Comparison of ENCODE assay signal across 8 cellular contexts in genomic region chr6:41939091-41939847, GRCh38. TPM values are rescaled to one million over a fixed set of nuclear protein-coding genes. Genes with fewer than 3 reads are reported as not detected.
DNase-seq lines count a peak whose midpoint lies in the region; ATAC-seq and TF ChIP-seq lines count a peak whose summit lies in the region.

No MANE protein-coding gene starts in this region.

- no peaks in the 10 kb centered on the region for H3K9me3 ChIP-seq in endodermal cell (ENCODE audit: control insufficient read depth, low read length)
- no peaks in the 10 kb centered on the region for H3K9me3 ChIP-seq in naive thymus-derived CD4-positive, alpha-beta T cell (ENCODE audit: control insufficient read depth in 2 of 3, low read length in 3 of 3)

- intact Hi-C loops in naive thymus-derived CD4-positive, alpha-beta T cell (cut with micrococcal nuclease): loop anchor here in 1 of 2 donors (5.0 to 10.0 kb wide), 4 partner anchors 33 to 1696 kb away; partner anchors contain the start of genes MAD2L1BP and TOMM6

- TF ChIP-seq CTCF in endodermal cell (conservative IDR thresholded peaks at IDR 0.05): no peak

- H3K27ac Mint-ChIP-seq in T-helper 2 cell treated with Interferon-gamma antibody and Interleukin-4, amounts not matched to agents 5 μg/mL and 100 μg/mL, for 36 hours: peak overlapping the region; percentile 94
- H3K27ac Mint-ChIP-seq in endodermal cell: peak overlapping the region; percentile 11
- peak overlapping the region; percentile 90 to 97 (median 93) for H3K27ac Mint-ChIP-seq in naive thymus-derived CD4-positive, alpha-beta T cell

- H3K27me3 ChIP-seq in endodermal cell (ENCODE audit: control insufficient read depth, insufficient read depth, low read length, poor library complexity, severe bottlenecking): no peaks in the 10 kb centered on the region
- H3K27me3 ChIP-seq in naive thymus-derived CD4-positive, alpha-beta T cell (ENCODE audit: control insufficient read depth in 2 of 2, insufficient read depth in 2 of 2, low read length in 2 of 2): no peaks in the 10 kb centered on the region

- DNase-seq in NK-92 treated with Interleukin-12 subunit alpha and Interleukin-12 subunit beta, amount 100 ng/mL, for 24 hours (lab: John Stamatoyannopoulos, UW): peak; percentile 23
- no peak for DNase-seq in NK-92 (lab: John Stamatoyannopoulos, UW; ENCODE audit: unreplicated experiment)
- DNase-seq in T-helper 2 cell treated with Interferon-gamma antibody and Interleukin-4, amounts not matched to agents 5 μg/mL and 100 μg/mL, for 36 hours (ENCODE audit: low spot score): peak; percentile 49
- DNase-seq in endodermal cell: peak; percentile 92
- DNase-seq in naive thymus-derived CD4-positive, alpha-beta T cell: peak in 2 of 9 donors; percentile 21 to 60

- peaks cover 22% of the 10 kb centered on the region for H3K36me3 ChIP-seq in endodermal cell (ENCODE audit: control insufficient read depth, insufficient read depth, low read length)
- H3K36me3 ChIP-seq in naive thymus-derived CD4-positive, alpha-beta T cell (ENCODE audit: control insufficient read depth in 2 of 3, insufficient read depth in 3 of 3, low read length in 3 of 3): peaks cover 15 to 37% (median 20%) of the 10 kb centered on the region in 3 experiments

- no peaks in the 10 kb centered on the region for H3K27me3 Mint-ChIP-seq in T-helper 2 cell treated with Interferon-gamma antibody and Interleukin-4, amounts not matched to agents 5 μg/mL and 100 μg/mL, for 36 hours (ENCODE audit: low read depth)
- peaks cover 14% of the 10 kb centered on the region for H3K27me3 Mint-ChIP-seq in endodermal cell (ENCODE audit: insufficient read depth)
- H3K27me3 Mint-ChIP-seq in naive thymus-derived CD4-positive, alpha-beta T cell: no peaks in the 10 kb centered on the region

- H3K27ac ChIP-seq in endodermal cell (ENCODE audit: low read depth, low read length): no peak overlapping the region
- H3K27ac ChIP-seq in naive thymus-derived CD4-positive, alpha-beta T cell (ENCODE audit: low read depth, low read length): peak overlapping the region; percentile 76

- peaks cover 3% of the 10 kb centered on the region for H3K4me1 ChIP-seq in endodermal cell (ENCODE audit: control insufficient read depth, insufficient read depth, low read length)
- H3K4me1 ChIP-seq in naive thymus-derived CD4-positive, alpha-beta T cell (ENCODE audit: control insufficient read depth in 2 of 2, insufficient read depth in 2 of 2, low read length in 2 of 2): peaks cover 66 to 70% of the 10 kb centered on the region in 2 donors

- no peak overlapping the region for H3K9ac ChIP-seq in endodermal cell (ENCODE audit: extremely low read depth, low read length, poor library complexity, severe bottlenecking)

- H3K4me1 Mint-ChIP-seq in T-helper 2 cell treated with Interferon-gamma antibody and Interleukin-4, amounts not matched to agents 5 μg/mL and 100 μg/mL, for 36 hours (ENCODE audit: low read depth): peaks cover 49% of the 10 kb centered on the region
- H3K4me1 Mint-ChIP-seq in endodermal cell: peaks cover 24% of the 10 kb centered on the region
- H3K4me1 Mint-ChIP-seq in naive thymus-derived CD4-positive, alpha-beta T cell: peaks cover 49 to 85% (median 73%) of the 10 kb centered on the region in 7 donors

- 34 to 37% methylated on average over 3 to 12 of the region's 12 CpGs for WGBS in endodermal cell (ENCODE audit: insufficient coverage in 1 of 2, insufficient read length in 1 of 2), 2 experiments

- H3K9me3 Mint-ChIP-seq in T-helper 2 cell treated with Interferon-gamma antibody and Interleukin-4, amounts not matched to agents 5 μg/mL and 100 μg/mL, for 36 hours: no peaks in the 10 kb centered on the region
- no peaks in the 10 kb centered on the region for H3K9me3 Mint-ChIP-seq in endodermal cell
- peaks cover 0 to 9% (median 0%) of the 10 kb centered on the region in 11 donors for H3K9me3 Mint-ChIP-seq in naive thymus-derived CD4-positive, alpha-beta T cell

- POLR2A ChIA-PET in naive thymus-derived CD4-positive, alpha-beta T cell (lab: Charles Lee): interaction anchor here (0.5 to 11.8 kb wide), 11 partner anchors 9 to 106 kb away, joined by 3 to 180 read pairs (median 4); partner anchors contain the start of genes BYSL, MED20 and TAF8

- no peak for ATAC-seq in naive thymus-derived CD4-positive, alpha-beta T cell
- ATAC-seq in GM18867 (IDR thresholded peaks at IDR 0.05; ENCODE audit: unreplicated experiment): no peak
- no peak for ATAC-seq in HG02759 (IDR thresholded peaks at IDR 0.05; ENCODE audit: unreplicated experiment)
- no peak for ATAC-seq in GM19023 (IDR thresholded peaks at IDR 0.05; ENCODE audit: unreplicated experiment)

- H3K4me3 ChIP-seq in endodermal cell (ENCODE audit: low read length): peak overlapping the region; percentile 85
- H3K4me3 ChIP-seq in naive thymus-derived CD4-positive, alpha-beta T cell (ENCODE audit: low read length): peak overlapping the region; percentile 68

- CTCF ChIA-PET in naive thymus-derived CD4-positive, alpha-beta T cell (lab: Charles Lee): interaction anchor here (0.9 to 4.5 kb wide), 14 partner anchors 9 to 152 kb away, joined by 4 to 32 read pairs (median 5); partner anchors contain the start of genes BYSL and MED20

- peak overlapping the region; percentile 99 for H3K4me3 Mint-ChIP-seq in T-helper 2 cell treated with Interferon-gamma antibody and Interleukin-4, amounts not matched to agents 5 μg/mL and 100 μg/mL, for 36 hours
- peak overlapping the region; percentile 69 for H3K4me3 Mint-ChIP-seq in endodermal cell
- H3K4me3 Mint-ChIP-seq in naive thymus-derived CD4-positive, alpha-beta T cell: peak overlapping the region; percentile 64 to 100 (median 92)

- H3K36me3 Mint-ChIP-seq in T-helper 2 cell treated with Interferon-gamma antibody and Interleukin-4, amounts not matched to agents 5 μg/mL and 100 μg/mL, for 36 hours (ENCODE audit: low read depth): peaks cover 65% of the 10 kb centered on the region
- peaks cover 5% of the 10 kb centered on the region for H3K36me3 Mint-ChIP-seq in endodermal cell (ENCODE audit: low read depth)
- H3K36me3 Mint-ChIP-seq in naive thymus-derived CD4-positive, alpha-beta T cell: peaks cover 5 to 55% (median 12%) of the 10 kb centered on the region in 5 donors

RNA-seq across cellular contexts. Expression of gene CCND3, which starts 2.3 kb away (rescaled TPM):
- total RNA-seq in endodermal cell: 10 to 100 TPM in 1 of 2 donors, 1 to 10 TPM in 1; 8.5 to 11.7 TPM
- 16.0 TPM for polyA plus RNA-seq in endodermal cell (2013, experiment 1 of 2)
- polyA plus RNA-seq in endodermal cell (2013, experiment 2 of 2): 15.9 TPM
- 100 to 1,000 TPM; 285 to 433 (median 313) TPM for total RNA-seq in naive thymus-derived CD4-positive, alpha-beta T cell
- polyA plus RNA-seq in naive thymus-derived CD4-positive, alpha-beta T cell: 100 to 1,000 TPM; 474 to 764 TPM

RNA-seq across cellular contexts. Expression of gene BYSL, which starts 18.0 kb away (rescaled TPM):
- total RNA-seq in endodermal cell: 10 to 100 TPM; 29.4 to 36.3 TPM
- 35.8 TPM for polyA plus RNA-seq in endodermal cell (2013, experiment 1 of 2)
- 29.1 TPM for polyA plus RNA-seq in endodermal cell (2013, experiment 2 of 2)
- 10 to 100 TPM in 1 of 5 experiments, 1 to 10 TPM in 4; 3.9 to 35.7 (median 8.1) TPM for total RNA-seq in naive thymus-derived CD4-positive, alpha-beta T cell
- polyA plus RNA-seq in naive thymus-derived CD4-positive, alpha-beta T cell: 1 to 10 TPM; 4.4 to 6.6 TPM

RNA-seq across cellular contexts. Expression of gene MED20, which starts 18.3 kb away (rescaled TPM):
- total RNA-seq in endodermal cell: 10 to 100 TPM; 27.4 to 38.4 TPM
- 24.3 TPM for polyA plus RNA-seq in endodermal cell (2013, experiment 1 of 2)
- 22.4 TPM for polyA plus RNA-seq in endodermal cell (2013, experiment 2 of 2)
- 10 to 100 TPM in 1 of 5 experiments, 1 to 10 TPM in 4; 4.5 to 21.7 (median 9.4) TPM for total RNA-seq in naive thymus-derived CD4-positive, alpha-beta T cell
- 1 to 10 TPM; 4.2 to 4.7 TPM for polyA plus RNA-seq in naive thymus-derived CD4-positive, alpha-beta T cell

RNA-seq across cellular contexts. Expression of gene USP49, which starts 44.1 kb away (rescaled TPM):
- total RNA-seq in endodermal cell: 10 to 100 TPM; 14.0 to 18.9 TPM
- polyA plus RNA-seq in endodermal cell (2013, experiment 1 of 2): 17.2 TPM
- polyA plus RNA-seq in endodermal cell (2013, experiment 2 of 2): 14.8 TPM
- 1 to 10 TPM; 1.8 to 6.0 (median 3.1) TPM for total RNA-seq in naive thymus-derived CD4-positive, alpha-beta T cell
- polyA plus RNA-seq in naive thymus-derived CD4-positive, alpha-beta T cell: under 1 TPM; 0.44 to 0.61 TPM

Comparison
In these comparisons a context has a peak if more than half of its experiments do, and no peak if none do; other contexts are left out.
1. H3K27ac Mint-ChIP-seq: peak in every context shown above with its lines; median percentile 94 in T-helper 2 cell treated with Interferon-gamma antibody and Interleukin-4, amounts not matched to agents 5 μg/mL and 100 μg/mL, for 36 hours; 93 in naive thymus-derived CD4-positive, alpha-beta T cell; 11 in endodermal cell.
2. RNA of gene CCND3, which starts 2.3 kb away (total RNA-seq): 285 to 433 TPM in naive thymus-derived CD4-positive, alpha-beta T cell; 8.5 to 11.7 TPM in endodermal cell; every median in the first group is over 10 times any median in the second.
3. Peak in every context shown above with its lines, with median percentiles within 50 percentile points of each other: H3K4me3 Mint-ChIP-seq.